Comparison of ENCODE assay signal across 11 cellular contexts in the genomic region with DNA sequence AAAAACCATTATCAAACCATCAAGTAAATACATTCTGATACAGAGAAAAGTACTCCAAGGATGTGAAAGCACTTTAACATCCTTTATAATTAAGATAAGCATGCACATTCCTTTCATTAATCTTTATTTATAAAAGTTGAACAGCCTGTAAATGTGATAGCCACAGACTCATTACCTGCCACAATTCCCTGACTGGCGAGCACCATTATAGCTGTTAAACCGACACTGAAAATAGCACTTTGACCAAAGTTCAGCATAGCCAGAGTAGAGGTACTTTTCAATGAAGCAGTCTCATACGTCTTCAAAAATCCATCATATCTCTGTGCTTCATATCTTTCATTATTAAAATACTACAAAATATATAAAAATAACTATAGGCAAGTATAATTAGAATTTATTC.
"Had no signal": no experiment of that assay in that cellular context is flagged by ENCODE, and none has a peak within 500 bp of the region (broad histone marks: within the 10 kb centered on the region; RNA-seq: fewer than 3 reads in every experiment).

No MANE protein-coding gene starts in this region.

- H3K4me3 ChIP-seq: GM23248, GM23338, HAP-1 had no signal

- H3K9me3 Mint-ChIP-seq: GM23338, HFFc6 had no signal

- H3K4me2 ChIP-seq: GM23338 had no signal

- H2AFZ ChIP-seq: GM23248, GM23338 had no signal

- H3K9ac ChIP-seq: GM23248 had no signal

- H3K9me3 ChIP-seq: HAP-1 had no signal

- FAIRE-seq: H1, H54 had no signal

- H3K4me1 ChIP-seq: HAP-1 had no signal

- H3K4me3 Mint-ChIP-seq: GM23338, H9, HFFc6 had no signal

- H3K27ac ChIP-seq: GM23248 had no signal

- H3K4me1 Mint-ChIP-seq: GM23338, H9 had no signal

- H3K27ac Mint-ChIP-seq: GM23338, HFFc6 had no signal

- DNase-seq: GM23248, GOT3, H7, H9, HCEC 1CT, HFFc6 had no signal

- ATAC-seq: GM23338, HCT116 had no signal
